In the genomic region with DNA sequence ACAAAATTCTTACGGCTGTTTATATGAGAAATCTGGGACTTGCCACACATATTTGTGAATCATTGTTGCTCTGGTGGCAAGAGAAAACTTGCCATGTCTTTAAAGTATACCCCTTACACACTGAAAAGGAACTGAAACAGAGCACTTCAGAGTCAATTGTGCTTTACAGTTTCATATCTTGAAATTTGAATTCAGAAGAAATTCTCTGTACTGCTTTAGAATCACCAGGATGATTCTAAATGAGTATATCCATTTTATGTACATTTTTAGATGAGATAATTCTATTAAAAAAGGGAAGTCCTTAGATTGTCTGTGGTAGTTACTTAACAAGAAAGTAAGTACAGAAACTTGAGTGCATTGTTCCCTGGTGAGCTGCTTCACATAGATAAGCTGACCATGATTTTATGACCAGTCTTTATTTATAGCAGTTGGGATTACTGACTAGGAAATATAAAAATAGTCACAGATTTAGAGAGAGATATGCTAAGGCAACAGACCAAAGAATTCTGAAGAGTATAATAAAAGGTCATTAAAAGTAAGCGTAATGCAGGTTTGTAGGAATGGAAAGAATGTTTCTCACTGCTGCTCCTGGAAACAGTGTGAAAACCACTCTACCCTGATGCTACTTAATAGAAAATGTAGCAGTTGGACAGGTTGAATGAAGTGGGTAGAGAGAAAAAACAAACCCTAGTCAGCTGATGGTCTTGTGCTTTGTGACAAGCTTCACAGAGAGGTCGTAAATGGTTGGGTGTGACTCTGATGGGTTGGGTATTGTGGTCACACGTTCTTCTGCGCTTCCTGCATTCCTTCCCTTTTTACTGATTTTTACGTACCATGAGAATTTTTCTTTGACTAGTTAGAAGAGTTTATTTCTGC, we compare ENCODE assay signal across 8 cellular contexts. TPM values are rescaled to one million over a fixed set of nuclear protein-coding genes. Genes with fewer than 3 reads are reported as not detected.
DNase-seq lines count a peak whose midpoint lies in the region; ATAC-seq and TF ChIP-seq lines count a peak whose summit lies in the region.

No MANE protein-coding gene starts in this region.

- peak; percentile 98 for DNase-seq in AG10803 (ENCODE audit: low read depth)
- DNase-seq in OCI-M1 (lab: John Stamatoyannopoulos, UW) = peak; percentile 96
- peak; percentile 80 for DNase-seq in dermis blood vessel endothelial cell
- DNase-seq in naive thymus-derived CD8-positive, alpha-beta T cell = peak in 6 of 10 donors; percentile 9 to 57 (median 24)
- DNase-seq in WERI-Rb-1 = no peak
- no peak for DNase-seq in G401 (ENCODE audit: low spot score)

- in situ Hi-C loops in G401 (cut with HindIII; ENCODE audit: low sequenced_read_pairs) = no loop called here

- peak overlapping the region; percentile 25 for H3K4me3 ChIP-seq in AG10803 (ENCODE audit: low read length)
- H3K4me3 ChIP-seq in WERI-Rb-1 (ENCODE audit: low read depth, low read length) = no peak overlapping the region

- peak overlapping the region; percentile 31 to 82 (median 76) for H3K4me3 Mint-ChIP-seq in naive thymus-derived CD8-positive, alpha-beta T cell

- no peak overlapping the region; the same call in 1 of the 2 replicates for H3K27ac ChIP-seq in WERI-Rb-1

- POLR2A ChIA-PET in naive thymus-derived CD8-positive, alpha-beta T cell (lab: Charles Lee) = no interaction called here

- no peaks in the 10 kb centered on the region for H3K36me3 ChIP-seq in WERI-Rb-1

- peaks cover 0 to 7% (median 0%) of the 10 kb centered on the region in 5 donors for H3K27me3 Mint-ChIP-seq in naive thymus-derived CD8-positive, alpha-beta T cell

- no peaks in the 10 kb centered on the region for H3K9me3 Mint-ChIP-seq in naive thymus-derived CD8-positive, alpha-beta T cell

- H3K27me3 ChIP-seq in WERI-Rb-1 (ENCODE audit: insufficient read depth, low read depth, severe bottlenecking) = no peaks in the 10 kb centered on the region

- H3K36me3 Mint-ChIP-seq in naive thymus-derived CD8-positive, alpha-beta T cell = no peaks in the 10 kb centered on the region

- peaks cover 19 to 52% (median 49%) of the 10 kb centered on the region in 4 donors for H3K4me1 Mint-ChIP-seq in naive thymus-derived CD8-positive, alpha-beta T cell

- H3K27ac Mint-ChIP-seq in naive thymus-derived CD8-positive, alpha-beta T cell = peak overlapping the region; percentile 29 to 84 (median 68)

- no peaks in the 10 kb centered on the region for H3K9me3 ChIP-seq in WERI-Rb-1 (ENCODE audit: severe bottlenecking)

- TF ChIP-seq CTCF in AG10803 (conservative IDR thresholded peaks at IDR 0.05; ENCODE audit: low read length) (no peak), WERI-Rb-1 (IDR thresholded peaks at IDR 0.05; ENCODE audit: low read depth, low read length) (no peak)

- ATAC-seq in GM18519 (IDR thresholded peaks at IDR 0.05; ENCODE audit: low FRiP score, unreplicated experiment) = peak; percentile 88
- peak; percentile 77 for ATAC-seq in HG02943 (IDR thresholded peaks at IDR 0.05; ENCODE audit: low read depth, unreplicated experiment)
- ATAC-seq in naive thymus-derived CD8-positive, alpha-beta T cell = peak; percentile 82 to 88

RNA-seq across cellular contexts. Expression of gene FNIP2, which starts 41.0 kb away (rescaled TPM):
- 59.6 and 62.3 TPM in 2 replicates for total RNA-seq in dermis blood vessel endothelial cell
- 10 to 100 TPM in 1 of 2 experiments, 1 to 10 TPM in 1; 9.3 to 10.1 TPM for total RNA-seq in naive thymus-derived CD8-positive, alpha-beta T cell
- 1 to 10 TPM; 2.5 to 6.7 (median 4.6) TPM for polyA plus RNA-seq in naive thymus-derived CD8-positive, alpha-beta T cell
- total RNA-seq in G401 (2014; rRNA removed; shearing (Covaris generic)) = 19.8 and 28.9 TPM in 2 replicates

Comparison
In these comparisons a context has a peak if more than half of its experiments do, and no peak if none do; other contexts are left out.
1. DNase-seq: peak in AG10803 (single experiment), OCI-M1 (single experiment), dermis blood vessel endothelial cell (single experiment) and naive thymus-derived CD8-positive, alpha-beta T cell (6 of 10); none in WERI-Rb-1 (single experiment) and G401 (single experiment).
2. Peak in every context shown above with its lines, with median percentiles within 50 percentile points of each other: ATAC-seq.